ENCODE assay signal across 15 cellular contexts in the genomic region with DNA sequence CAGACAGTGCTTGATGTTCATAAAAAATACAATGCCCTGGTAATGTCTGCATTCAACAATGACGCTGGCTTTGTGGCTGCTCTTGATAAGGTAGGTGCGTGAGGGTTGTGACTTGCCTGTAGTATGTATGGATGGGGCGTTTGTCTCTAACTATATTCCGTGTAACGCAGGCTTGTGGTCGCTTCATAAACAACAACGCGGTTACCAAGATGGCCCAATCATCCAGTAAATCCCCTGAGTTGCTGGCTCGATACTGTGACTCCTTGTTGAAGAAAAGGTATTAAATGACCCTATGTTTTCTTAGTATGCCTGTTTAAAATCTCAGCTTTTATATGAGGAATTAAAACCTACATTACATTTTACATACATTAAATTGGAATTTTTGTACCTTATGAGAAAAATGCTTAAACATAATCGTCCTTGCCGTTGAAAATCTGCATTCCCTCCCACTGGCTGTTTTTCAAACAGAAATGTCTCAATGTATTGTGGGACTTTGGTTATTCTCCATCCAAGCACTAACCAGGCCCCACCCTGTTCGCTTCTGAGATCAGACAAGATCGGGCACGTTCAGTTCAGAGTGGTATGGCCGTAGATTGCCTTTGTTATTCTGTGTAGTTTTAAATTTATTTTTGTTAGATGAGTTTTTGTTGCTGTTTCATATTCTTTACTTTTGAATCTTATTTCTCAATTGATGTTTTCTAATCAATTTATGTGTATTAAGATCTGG.
"Had no signal": no experiment of that assay in that cellular context is flagged by ENCODE, and none has a peak within 500 bp of the region (broad histone marks: within the 10 kb centered on the region; RNA-seq: fewer than 3 reads in every experiment).

No MANE protein-coding gene starts in this region.

- H3K9me3 Mint-ChIP-seq: activated naive CD4-positive, alpha-beta T cell treated with anti-CD3 and anti-CD28 coated beads, Interleukin-2, amount 50 U/mL, for 24 hours had no signal

- H3K27me3 Mint-ChIP-seq: activated naive CD4-positive, alpha-beta T cell treated with anti-CD3 and anti-CD28 coated beads, Interleukin-2, amount 50 U/mL, for 24 hours; naive thymus-derived CD4-positive, alpha-beta T cell had no signal

- H3K4me3 Mint-ChIP-seq: activated naive CD4-positive, alpha-beta T cell treated with anti-CD3 and anti-CD28 coated beads, Interleukin-2, amount 50 U/mL, for 24 hours; naive thymus-derived CD4-positive, alpha-beta T cell had no signal

- H3K27ac Mint-ChIP-seq: activated naive CD4-positive, alpha-beta T cell treated with anti-CD3 and anti-CD28 coated beads, Interleukin-2, amount 50 U/mL, for 24 hours had no signal

- H3K4me3 ChIP-seq: coronary artery, left lung, mucosa of descending colon, thyroid gland, uterus had no signal

- H2AFZ ChIP-seq: parathyroid adenoma had no signal

- ATAC-seq: left lung; naive thymus-derived CD4-positive, alpha-beta T cell had no signal

- H3K27ac ChIP-seq: coronary artery, left lung, neutrophil, parathyroid adenoma, thyroid gland, uterus had no signal

- H3K27me3 ChIP-seq: left lung, neutrophil, thyroid gland, uterus had no signal

- H3K79me2 ChIP-seq: parathyroid adenoma had no signal

- H3K4me1 ChIP-seq: parathyroid adenoma, thyroid gland, uterus had no signal

- H3K36me3 ChIP-seq: uterus had no signal

- DNase-seq: central memory CD4-positive, alpha-beta T cell; effector CD8-positive, alpha-beta T cell; hippocampal formation; kidney; left lung; mucosa of descending colon; naive thymus-derived CD4-positive, alpha-beta T cell; stimulated activated CD4-positive, alpha-beta T cell treated with anti-CD3 and anti-CD28 coated beads, Interleukin-12 subunit alpha, Interleukin-12 subunit beta, amount 100 ng/mL, for 4 hours; stimulated activated CD4-positive, alpha-beta T cell treated with anti-CD3 and anti-CD28 coated beads, Interleukin-2, amount 100 ng/mL, for 24 hours; thyroid gland; uterus had no signal
